1 cellular context compared by ENCODE assay signal in genomic region chr2:182043861-182044260, GRCh38.
TF ChIP-seq lines count a peak whose summit lies in the region.

No MANE protein-coding gene starts in this region.

TF ChIP-seq in HCT116, 20 proteins besides CTCF, POLR2A, EP300 and RAD21 (continued from another document):
- no peak for TF ChIP-seq ZBTB33 (IDR thresholded peaks at IDR 0.05; ENCODE audit: extremely low read depth, insufficient replicate concordance, low read length)
